In the genomic region with DNA sequence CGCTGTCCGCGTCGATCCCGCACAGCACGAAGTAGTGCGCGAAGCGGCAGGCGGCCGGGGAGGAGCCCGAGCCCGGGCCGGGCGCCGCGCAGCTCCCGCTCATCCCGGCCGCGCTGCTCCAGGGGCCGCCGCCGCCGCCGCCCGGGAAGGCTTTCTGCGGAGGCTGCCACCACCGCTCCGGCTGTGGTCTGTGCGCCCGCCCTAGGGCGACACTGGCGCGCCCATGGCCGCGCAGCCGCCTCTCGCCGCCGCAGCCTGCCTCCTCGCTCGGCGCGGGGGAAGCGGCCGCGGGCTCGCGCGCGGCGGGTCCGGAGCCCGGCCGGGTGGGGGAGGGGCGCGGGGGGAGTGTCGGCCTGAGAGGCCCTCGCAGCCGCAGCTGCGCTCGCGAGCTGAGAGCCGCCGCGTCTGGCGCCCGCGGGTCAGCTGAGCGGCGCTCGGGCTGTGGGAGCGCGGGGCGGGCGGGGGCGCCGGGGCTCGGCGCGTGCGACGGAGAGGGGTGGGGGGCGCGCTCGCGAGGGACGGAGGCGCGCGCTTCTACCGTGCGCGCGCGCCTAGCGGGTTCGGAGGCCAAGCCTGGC, we compare ENCODE assay signal across 8 cellular contexts. TPM values are rescaled to one million over a fixed set of nuclear protein-coding genes. Genes with fewer than 3 reads are reported as not detected.
DNase-seq lines count a peak whose midpoint lies in the region; ATAC-seq and TF ChIP-seq lines count a peak whose summit lies in the region.

A gene (minus strand): TSS at position 407 of the 578 bp plus-strand sequence. CDS start 304 bp downstream, at position 103.

- CTCF ChIA-PET in MCF 10A (lab: Yijun Ruan, JAX), result interaction anchor here (0.5 to 1.5 kb wide), 7 partner anchors 12 to 187 kb away, joined by 3 to 5 read pairs (median 3); no protein-coding TSS in a partner anchor

- intact Hi-C loops in MCF 10A (cut with micrococcal nuclease), result loop anchor here (1.0 to 5.0 kb wide), 2 partner anchors 45 to 169 kb away; no protein-coding TSS in a partner anchor

- H3K27me3 ChIP-seq in HL-60 (ENCODE audit: insufficient read depth, poor library complexity, severe bottlenecking), result peaks cover 5% of the 10 kb centered on the region

- no peaks in the 10 kb centered on the region for H3K27me3 Mint-ChIP-seq in MCF 10A (ENCODE audit: insufficient read depth, unreplicated experiment)

- peak within 1 kb of the TSS; percentile 75 for H3K27ac ChIP-seq in HL-60 (replicated peaks)

- H3K36me3 Mint-ChIP-seq in MCF 10A (ENCODE audit: insufficient read depth, unreplicated experiment), result peaks cover 6% of the 10 kb centered on the region

- peak within 1 kb of the TSS; percentile 81 for H3K4me3 ChIP-seq in HL-60 (replicated peaks; ENCODE audit: insufficient read depth, low read length)
- H3K4me3 ChIP-seq in iPS-11a (ENCODE audit: low read depth, low read length), result peak within 1 kb of the TSS; percentile 82
- H3K4me3 ChIP-seq in retinal pigment epithelial cell (ENCODE audit: low read length), result peak within 1 kb of the TSS; percentile 90

- H3K27ac Mint-ChIP-seq in MCF 10A (ENCODE audit: low read depth, unreplicated experiment), result peak within 1 kb of the TSS; percentile 92

- TF ChIP-seq CTCF in HL-60 (IDR thresholded peaks at IDR 0.05; ENCODE audit: insufficient read depth, low read length) (no peak), MCF 10A (IDR thresholded peaks at IDR 0.05; ENCODE audit: unreplicated experiment) (no peak), retinal pigment epithelial cell (conservative IDR thresholded peaks at IDR 0.05; ENCODE audit: low read depth, low read length) (no peak)

- DNase-seq in ELR (ENCODE audit: low read depth) (peak; percentile 78), HL-60 (ENCODE audit: low read depth in 1 of 2, low spot score in 1 of 2) (peak; percentile 24 to 38), RPMI7951 (ENCODE audit: low read depth) (peak; percentile 64), MCF 10A (ENCODE audit: unreplicated experiment) (peak; percentile 42), retinal pigment epithelial cell (ENCODE audit: low read depth) (no peak), GDM1 (lab: John Stamatoyannopoulos, UW) (no peak)

- peak; percentile 49 for ATAC-seq in GM21390 (IDR thresholded peaks at IDR 0.05; ENCODE audit: unreplicated experiment)

- POLR2A ChIA-PET in MCF 10A (lab: Yijun Ruan, JAX), result interaction anchor here (0.6 to 4.8 kb wide), 29 partner anchors 8 to 516 kb away, joined by 3 to 119 read pairs (median 5); a partner anchor contains a TSS

- BruUV-seq in MCF 10A (replicated peaks; lab: Mats Ljungman, UMichigan), result no TSS peak

- H3K4me1 Mint-ChIP-seq in MCF 10A (ENCODE audit: insufficient read depth, unreplicated experiment), result peaks cover 29% of the 10 kb centered on the region

- H3K4me3 Mint-ChIP-seq in MCF 10A (ENCODE audit: unreplicated experiment), result peak within 1 kb of the TSS; percentile 96

- H3K9me3 Mint-ChIP-seq in MCF 10A (ENCODE audit: unreplicated experiment), result no peaks in the 10 kb centered on the region

RNA-seq across cellular contexts. Expression of the gene that starts here (rescaled TPM):
- 9.3 and 13.5 TPM in 2 replicates for total RNA-seq in RPMI7951 (2014; rRNA removed; shearing (Covaris generic))
- 18.6 and 26.7 TPM in 2 replicates for total RNA-seq in MCF 10A (2022)

Comparison
In these comparisons a context has a peak if more than half of its experiments do, and no peak if none do; other contexts are left out.
1. DNase-seq: peak in ELR (single experiment), HL-60 (2 of 2), RPMI7951 (single experiment) and MCF 10A (single experiment); none in retinal pigment epithelial cell (single experiment) and GDM1 (single experiment).
2. Peak in every context shown above with its lines, with median percentiles within 50 percentile points of each other: H3K4me3 ChIP-seq.